In genomic region chr14:92415969-92416368, GRCh38 we compare ENCODE assay signal across 22 cellular contexts.
DNase-seq lines count a peak whose midpoint lies in the region; ATAC-seq, FAIRE-seq and TF ChIP-seq lines count a peak whose summit lies in the region.
"Had no signal": no experiment of that assay in that cellular context is flagged by ENCODE, and none has a peak within 500 bp of the region (broad histone marks: within the 10 kb centered on the region; RNA-seq: fewer than 3 reads in every experiment).

No MANE protein-coding gene starts in this region.

- no peak overlapping the region for H3K4me3 Mint-ChIP-seq in CD14-positive monocyte
- no peak overlapping the region for H3K4me3 Mint-ChIP-seq in neural progenitor cell
- H3K4me3 Mint-ChIP-seq: B cell; CD4-positive, alpha-beta memory T cell; CD4-positive, CD25-positive, alpha-beta regulatory T cell; CD8-positive, alpha-beta memory T cell had no signal

- H3K36me3 ChIP-seq in ascending aorta = no peaks in the 10 kb centered on the region
- no peaks in the 10 kb centered on the region for H3K36me3 ChIP-seq in neural progenitor cell
- no peaks in the 10 kb centered on the region for H3K36me3 ChIP-seq in OCI-LY7 (ENCODE audit: insufficient read depth, low read length)
- H3K36me3 ChIP-seq: BLaER1 treated with 17β-estradiol and CSF1 and Interleukin-3, amounts not matched to agents 10 nM and 100 nM had no signal

- 82% methylated on average over 9 of the region's 9 CpGs for WGBS in A549 (ENCODE audit: missing lambda C conversion rate)

- H3K4me1 ChIP-seq in A549 (no peaks in the 10 kb centered on the region), ascending aorta (peaks cover 0 to 9% of the 10 kb centered on the region in 2 donors), neural progenitor cell (no peaks in the 10 kb centered on the region), OCI-LY7 (ENCODE audit: insufficient read depth, low read length, poor library complexity, severe bottlenecking) (no peaks in the 10 kb centered on the region)

- no peak overlapping the region for H3K27ac ChIP-seq in A549
- H3K27ac ChIP-seq in ascending aorta = peak overlapping the region; percentile 18 to 71
- no peak overlapping the region for H3K27ac ChIP-seq in neural progenitor cell
- no peak overlapping the region for H3K27ac ChIP-seq in OCI-LY7 (ENCODE audit: low read depth, low read length, poor library complexity, severe bottlenecking)
- H3K27ac ChIP-seq: BLaER1 treated with 17β-estradiol and CSF1 and Interleukin-3, amounts not matched to agents 10 nM and 100 nM; C4-2B had no signal

- no peak for TF ChIP-seq POLR2A in A549 (IDR thresholded peaks at IDR 0.05; ENCODE audit: low read length)

- TF ChIP-seq CTCF in A549 (IDR thresholded peaks at IDR 0.05) (no peak), CD14-positive monocyte (IDR thresholded peaks at IDR 0.05) (no peak), ascending aorta (IDR thresholded peaks at IDR 0.05) (no peak), neural progenitor cell (IDR thresholded peaks at IDR 0.05) (no peak), OCI-LY7 (conservative IDR thresholded peaks at IDR 0.05; ENCODE audit: low read length) (no peak)

- no peaks in the 10 kb centered on the region for H3K9me2 ChIP-seq in OCI-LY7 (ENCODE audit: insufficient read depth, low read length)

- POLR2A ChIA-PET in A549 (lab: Yijun Ruan, JAX) (no interaction called here), OCI-LY7 (lab: Charles Lee) (no interaction called here)

- H3K4me2 ChIP-seq in A549 (no peak overlapping the region), neural progenitor cell (no peak overlapping the region), OCI-LY7 (ENCODE audit: low read length) (no peak overlapping the region)

- H3F3A ChIP-seq in neural progenitor cell (ENCODE audit: low read depth) = no peaks in the 10 kb centered on the region

- no peak overlapping the region for H3K4me3 ChIP-seq in A549
- no peak overlapping the region for H3K4me3 ChIP-seq in ascending aorta
- no peak overlapping the region for H3K4me3 ChIP-seq in neural progenitor cell
- H3K4me3 ChIP-seq in OCI-LY7 (ENCODE audit: low read depth, low read length, poor library complexity, severe bottlenecking) = no peak overlapping the region
- H3K4me3 ChIP-seq: BLaER1 treated with 17β-estradiol and CSF1 and Interleukin-3, amounts not matched to agents 10 nM and 100 nM had no signal

- no peaks in the 10 kb centered on the region for H4K20me1 ChIP-seq in neural progenitor cell (ENCODE audit: low read depth)
- no peaks in the 10 kb centered on the region for H4K20me1 ChIP-seq in OCI-LY7 (ENCODE audit: insufficient read depth, low read length)
- H4K20me1 ChIP-seq: BLaER1 treated with 17β-estradiol and CSF1 and Interleukin-3, amounts not matched to agents 10 nM and 100 nM had no signal

- no TSS peak for BruUV-seq in OCI-LY7 (replicated peaks; lab: Mats Ljungman, UMichigan)

- H3K4me1 Mint-ChIP-seq in CD14-positive monocyte = peaks cover 68% of the 10 kb centered on the region
- peaks cover 25% of the 10 kb centered on the region for H3K4me1 Mint-ChIP-seq in neural progenitor cell
- H3K4me1 Mint-ChIP-seq: CD4-positive, alpha-beta memory T cell; CD4-positive, CD25-positive, alpha-beta regulatory T cell; CD8-positive, alpha-beta memory T cell had no signal

- no peak for DNase-seq in A549 (ENCODE audit: low read depth in 1 of 2, low spot score in 1 of 2)
- no peak for DNase-seq in CD14-positive monocyte (ENCODE audit: low spot score)
- no peak for DNase-seq in ascending aorta (ENCODE audit: low spot score in 2 of 2)
- no peak for DNase-seq in neural progenitor cell (ENCODE audit: low spot score)
- DNase-seq in OCI-LY7 (ENCODE audit: low spot score) = no peak
- DNase-seq in 8988T = no peak
- DNase-seq: ACHN; CD4-positive, alpha-beta memory T cell; CD4-positive, CD25-positive, alpha-beta regulatory T cell; CD8-positive, alpha-beta memory T cell; COR-L47; DMS 273 treated with DMSO at 0.1 percent for 48 hours; DMS79 treated with DMSO at 0.1 percent for 48 hours; GF-D8 had no signal

- no peak for TF ChIP-seq RAD21 in A549 (conservative IDR thresholded peaks at IDR 0.05 in 1 of 2, IDR thresholded peaks at IDR 0.05 in 1 of 2)

- H3K27me3 Mint-ChIP-seq in CD14-positive monocyte (ENCODE audit: low read depth in 3 of 3) = peaks cover 0 to 4% (median 2%) of the 10 kb centered on the region in 3 donors
- peaks cover 8% of the 10 kb centered on the region for H3K27me3 Mint-ChIP-seq in neural progenitor cell (ENCODE audit: insufficient read depth, low read depth)

- no peaks in the 10 kb centered on the region for H3K9me3 ChIP-seq in A549
- H3K9me3 ChIP-seq in ascending aorta = no peaks in the 10 kb centered on the region
- H3K9me3 ChIP-seq in neural progenitor cell (ENCODE audit: low read depth) = no peaks in the 10 kb centered on the region
- H3K9me3 ChIP-seq in OCI-LY7 (ENCODE audit: low read length) = no peaks in the 10 kb centered on the region

- CTCF ChIA-PET in A549 (lab: Yijun Ruan, JAX) (interaction anchor here (1.1 to 1.3 kb wide), 2 partner anchors 12 to 265 kb away, joined by 3 to 4 read pairs; no protein-coding TSS in a partner anchor), OCI-LY7 (lab: Charles Lee; ENCODE audit: unreplicated experiment) (no interaction called here)

- no peak for ATAC-seq in A549
- no peak for ATAC-seq in GM19463 (IDR thresholded peaks at IDR 0.05; ENCODE audit: unreplicated experiment)
- no peak for ATAC-seq in GM21619 (IDR thresholded peaks at IDR 0.05; ENCODE audit: unreplicated experiment)

- H3K36me3 Mint-ChIP-seq in CD14-positive monocyte (peaks cover 18 to 20% of the 10 kb centered on the region in 2 donors), neural progenitor cell (no peaks in the 10 kb centered on the region)
- H3K36me3 Mint-ChIP-seq: CD4-positive, alpha-beta memory T cell; CD4-positive, CD25-positive, alpha-beta regulatory T cell had no signal

- H3K79me2 ChIP-seq in neural progenitor cell (ENCODE audit: low read depth) = no peaks in the 10 kb centered on the region
- no peaks in the 10 kb centered on the region for H3K79me2 ChIP-seq in OCI-LY7 (ENCODE audit: insufficient read depth, low read depth, low read length)

- H3K9me3 Mint-ChIP-seq in CD14-positive monocyte = peaks cover 0 to 9% (median 2%) of the 10 kb centered on the region in 7 donors
- peaks cover 3% of the 10 kb centered on the region for H3K9me3 Mint-ChIP-seq in neural progenitor cell

- intact Hi-C loops in CD14-positive monocyte (cut with micrococcal nuclease) (loop anchor here in 1 of 2 donors (5.0 kb wide), 1 partner anchor 36 kb away; no protein-coding TSS in a partner anchor), ascending aorta (cut with DNase I) (no loop called here), OCI-LY7 (cut with micrococcal nuclease; ENCODE audit: unreplicated experiment) (no loop called here)

- no peak for FAIRE-seq in A549 (lab: Jason Lieb, UNC)
- FAIRE-seq: G401.6, GM12891, GM19239 had no signal

- TF ChIP-seq EP300 in A549 (IDR thresholded peaks at IDR 0.05) = no peak

- H3K27me3 ChIP-seq in ascending aorta = no peaks in the 10 kb centered on the region
- no peaks in the 10 kb centered on the region for H3K27me3 ChIP-seq in neural progenitor cell
- H3K27me3 ChIP-seq: BLaER1 treated with 17β-estradiol and CSF1 and Interleukin-3, amounts not matched to agents 10 nM and 100 nM had no signal

- no peak overlapping the region for H2AFZ ChIP-seq in neural progenitor cell (replicated peaks)
- no peak overlapping the region for H2AFZ ChIP-seq in OCI-LY7 (ENCODE audit: low read length)

- peak overlapping the region in 5 of 7 donors; percentile 46 to 93 (median 77) for H3K27ac Mint-ChIP-seq in CD14-positive monocyte
- H3K27ac Mint-ChIP-seq in neural progenitor cell = peak overlapping the region; percentile 51
- H3K27ac Mint-ChIP-seq: B cell; CD4-positive, CD25-positive, alpha-beta regulatory T cell had no signal

- H3K9ac ChIP-seq in neural progenitor cell = no peak overlapping the region
- H3K9ac ChIP-seq: BLaER1 treated with 17β-estradiol and CSF1 and Interleukin-3, amounts not matched to agents 10 nM and 100 nM had no signal

TF ChIP-seq in A549, 52 proteins besides CTCF, POLR2A, EP300 and RAD21:
- TF ChIP-seq RARB (CRISPR knock-in tag; IDR thresholded peaks at IDR 0.05) = no peak
- no peak for TF ChIP-seq FOSB (CRISPR knock-in tag; IDR thresholded peaks at IDR 0.05)
- TF ChIP-seq FOXS1 (CRISPR knock-in tag; IDR thresholded peaks at IDR 0.05) = no peak
- TF ChIP-seq ZFP36 (IDR thresholded peaks at IDR 0.05; ENCODE audit: borderline replicate concordance, partially characterized antibody) = no peak
- TF ChIP-seq MAFK (IDR thresholded peaks at IDR 0.05; ENCODE audit: partially characterized antibody) = peak; percentile 72
- TF ChIP-seq NFE2L2 (conservative IDR thresholded peaks at IDR 0.05; ENCODE audit: low read length) = no peak

Comparison
In these comparisons a context has a peak if more than half of its experiments do, and no peak if none do; other contexts are left out.
1. H3K27ac ChIP-seq: peak in ascending aorta (2 of 2); none in A549 (0 of 2), neural progenitor cell (single experiment) and OCI-LY7 (single experiment).